Comparison of ENCODE assay signal across 10 cellular contexts in genomic region chr18:45571714-45572113, GRCh38. TPM values are rescaled to one million over a fixed set of nuclear protein-coding genes. Genes with fewer than 3 reads are reported as not detected.
DNase-seq lines count a peak whose midpoint lies in the region; TF ChIP-seq lines count a peak whose summit lies in the region.
"Had no signal": no experiment of that assay in that cellular context is flagged by ENCODE, and none has a peak within 500 bp of the region (broad histone marks: within the 10 kb centered on the region; RNA-seq: fewer than 3 reads in every experiment).

No MANE protein-coding gene starts in this region.

- no peaks in the 10 kb centered on the region for H3F3A ChIP-seq in OCI-LY1 (ENCODE audit: insufficient read depth, low read length)

- no peaks in the 10 kb centered on the region for H3K27me3 ChIP-seq in OCI-LY1 (ENCODE audit: insufficient read depth, low read length)
- H3K27me3 ChIP-seq in hepatocyte, result no peaks in the 10 kb centered on the region

- H3K27ac ChIP-seq in OCI-LY1 (ENCODE audit: low read depth, low read length, poor library complexity, severe bottlenecking), result no peak overlapping the region
- no peak overlapping the region for H3K27ac ChIP-seq in hepatocyte

- TF ChIP-seq CTCF in AG09309 (IDR thresholded peaks at IDR 0.05; ENCODE audit: control insufficient read depth, insufficient read depth, low read depth, low read length, missing control alignments), result peak; percentile 13
- peak; percentile 44 for TF ChIP-seq CTCF in OCI-LY1 (IDR thresholded peaks at IDR 0.05; ENCODE audit: low read length)
- peak; percentile 18 for TF ChIP-seq CTCF in hepatocyte (IDR thresholded peaks at IDR 0.05; ENCODE audit: poor library complexity)

- H3K4me2 ChIP-seq in OCI-LY1 (ENCODE audit: low read length), result no peak overlapping the region
- no peak overlapping the region for H3K4me2 ChIP-seq in hepatocyte

- H3K79me2 ChIP-seq in OCI-LY1 (ENCODE audit: insufficient read depth, low read length) (no peaks in the 10 kb centered on the region), hepatocyte (no peaks in the 10 kb centered on the region)

- H3K9me3 ChIP-seq in OCI-LY1 (ENCODE audit: low read length) (no peaks in the 10 kb centered on the region), hepatocyte (ENCODE audit: low read depth) (no peaks in the 10 kb centered on the region)
- H3K9me3 ChIP-seq: Caco-2 had no signal

- H4K20me1 ChIP-seq in OCI-LY1 (ENCODE audit: insufficient read depth, low read length) (no peaks in the 10 kb centered on the region), hepatocyte (ENCODE audit: insufficient read depth, poor library complexity, severe bottlenecking) (no peaks in the 10 kb centered on the region)

- H3K4me1 ChIP-seq in OCI-LY1 (ENCODE audit: insufficient read depth, low read length, severe bottlenecking), result no peaks in the 10 kb centered on the region
- peaks cover 15% of the 10 kb centered on the region for H3K4me1 ChIP-seq in hepatocyte (ENCODE audit: insufficient read depth)

- H3K36me3 ChIP-seq in OCI-LY1 (ENCODE audit: insufficient read depth, low read length) (no peaks in the 10 kb centered on the region), hepatocyte (replicated peaks; ENCODE audit: insufficient read depth, low read depth) (no peaks in the 10 kb centered on the region)

- 85% methylated on average over 2 of the region's 2 CpGs for WGBS in hepatocyte (ENCODE audit: low lambda C conversion rate, missing lambda C conversion rate)

- no peak overlapping the region for H3K9ac ChIP-seq in OCI-LY1 (ENCODE audit: low read length)

- H2AFZ ChIP-seq in OCI-LY1 (ENCODE audit: low read length) (no peak overlapping the region), hepatocyte (no peak overlapping the region)

- DNase-seq in AG09309 (ENCODE audit: low read depth) (no peak), GM19238 (ENCODE audit: insufficient read length, low spot score) (peak; percentile 12), hepatocyte (ENCODE audit: low spot score) (no peak), Ammon's horn (ENCODE audit: low spot score) (no peak), NCI-H2196 treated with DMSO at 0.1 percent for 48 hours (lab: John Stamatoyannopoulos, UW; ENCODE audit: unreplicated experiment) (no peak), OCI-M2 (lab: John Stamatoyannopoulos, UW; ENCODE audit: unreplicated experiment) (no peak)
- no peak for DNase-seq in activated CD4-positive, CD25-positive, alpha-beta regulatory T cell treated with anti-CD3 and anti-CD28 coated beads, Interleukin-2, amount 50 U/mL, for 72 hours
- DNase-seq: activated naive CD4-positive, alpha-beta T cell treated with anti-CD3 and anti-CD28 coated beads, Interleukin-2, amount 50 U/mL, for 16 hours; Caco-2 had no signal

- H3K4me3 ChIP-seq in AG09309 (ENCODE audit: control insufficient read depth, low read depth, low read length) (no peak overlapping the region), OCI-LY1 (ENCODE audit: low read depth, low read length, poor library complexity, severe bottlenecking) (no peak overlapping the region), hepatocyte (no peak overlapping the region)

- H3K9me2 ChIP-seq in OCI-LY1 (ENCODE audit: low read depth, low read length) (no peaks in the 10 kb centered on the region), hepatocyte (replicated peaks; ENCODE audit: insufficient read depth) (no peaks in the 10 kb centered on the region)

RNA-seq across cellular contexts. Expression of gene SLC14A2, which starts 43.6 kb away (rescaled TPM):
- total RNA-seq in hepatocyte, result 2.5 and 4.0 TPM in 2 replicates
- polyA plus RNA-seq in hepatocyte, result 1.3 and 2.2 TPM in 2 replicates
